ENCODE assay signal across 1 cellular context in the genomic region with DNA sequence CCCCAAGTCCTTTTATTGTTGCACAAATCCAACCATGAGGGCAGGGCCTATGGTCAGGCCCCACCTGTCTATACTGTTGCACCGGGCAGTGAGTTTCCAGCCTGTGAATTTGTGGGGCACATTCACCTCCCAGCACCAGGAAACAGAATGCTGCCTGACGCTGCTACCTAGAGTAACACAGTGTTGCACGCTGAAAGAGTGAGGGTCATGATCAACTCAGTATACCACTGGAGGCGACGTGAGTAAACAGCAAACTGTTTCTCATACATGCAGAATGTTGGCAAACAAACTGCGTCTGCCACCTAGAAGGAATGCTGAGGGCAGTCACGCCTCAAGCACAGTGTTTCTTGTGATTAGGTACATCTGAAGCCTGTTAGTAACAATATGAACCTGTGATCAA.
TF ChIP-seq lines count a peak whose summit lies in the region.

No MANE protein-coding gene starts in this region.

TF ChIP-seq in HepG2, 621 proteins besides CTCF, POLR2A, EP300 and RAD21:
- peak; percentile 31 for TF ChIP-seq TEAD3 (CRISPR knock-in tag; optimal IDR thresholded peaks at IDR 0.05; ENCODE audit: borderline replicate concordance)
- peak; percentile 57; the same call in 1 of the 2 replicates for TF ChIP-seq ZNF12 (CRISPR knock-in tag; IDR thresholded peaks at IDR 0.05)
- TF ChIP-seq SRSF4 (IDR thresholded peaks at IDR 0.05; ENCODE audit: low read depth, low read length, poor library complexity, severe bottlenecking), result no peak
- TF ChIP-seq SAP130 (CRISPR knock-in tag; IDR thresholded peaks at IDR 0.05; ENCODE audit: low read depth), result 0 out of 2 replicates have a peak, but pooled peaks have one; percentile 29
- TF ChIP-seq FOXA3 (CRISPR knock-in tag; IDR thresholded peaks at IDR 0.05), result peak; percentile 28; the same call in 1 of the 2 replicates
- TF ChIP-seq SIN3B (IDR thresholded peaks at IDR 0.05; ENCODE audit: low read length), result no peak
- TF ChIP-seq JUN (CRISPR knock-in tag; IDR thresholded peaks at IDR 0.05), result no peak
- TF ChIP-seq ISX (CRISPR knock-in tag; conservative IDR thresholded peaks at IDR 0.05), result no peak
- TF ChIP-seq, protein P1, sequence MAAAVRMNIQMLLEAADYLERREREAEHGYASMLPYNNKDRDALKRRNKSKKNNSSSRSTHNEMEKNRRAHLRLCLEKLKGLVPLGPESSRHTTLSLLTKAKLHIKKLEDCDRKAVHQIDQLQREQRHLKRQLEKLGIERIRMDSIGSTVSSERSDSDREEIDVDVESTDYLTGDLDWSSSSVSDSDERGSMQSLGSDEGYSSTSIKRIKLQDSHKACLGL (CRISPR knock-in tag; IDR thresholded peaks at IDR 0.05), result no peak
- peak; percentile 73; the same call in 1 of the 2 replicates for TF ChIP-seq ZKSCAN5 (CRISPR knock-in tag; IDR thresholded peaks at IDR 0.05)
- TF ChIP-seq TBX3 (IDR thresholded peaks at IDR 0.05; ENCODE audit: borderline replicate concordance), result no peak
- no peak for TF ChIP-seq ZSCAN29 (CRISPR knock-in tag; conservative IDR thresholded peaks at IDR 0.05)
- no peak for TF ChIP-seq FOXP1 (IDR thresholded peaks at IDR 0.05)
- peak; percentile 59; the same call in 1 of the 2 replicates for TF ChIP-seq FOXP1 (CRISPR knock-in tag; IDR thresholded peaks at IDR 0.05)
- TF ChIP-seq MED1 (CRISPR knock-in tag; IDR thresholded peaks at IDR 0.05), result no peak
- TF ChIP-seq ETS1 (CRISPR knock-in tag; IDR thresholded peaks at IDR 0.05), result no peak
- TF ChIP-seq ATF6 (CRISPR knock-in tag; conservative IDR thresholded peaks at IDR 0.05), result no peak
- TF ChIP-seq CCAR2 (optimal IDR thresholded peaks at IDR 0.05; ENCODE audit: low read depth, low read length), result no peak
- TF ChIP-seq YEATS2 (CRISPR knock-in tag; IDR thresholded peaks at IDR 0.05; ENCODE audit: borderline replicate concordance), result no peak
- no peak for TF ChIP-seq SMAD1 (CRISPR knock-in tag; IDR thresholded peaks at IDR 0.05; ENCODE audit: borderline replicate concordance, low read depth)
